Comparison of ENCODE assay signal across 8 cellular contexts in genomic region chr4:163493643-163494359, GRCh38. TPM values are rescaled to one million over a fixed set of nuclear protein-coding genes. Genes with fewer than 3 reads are reported as not detected.
DNase-seq lines count a peak whose midpoint lies in the region; ATAC-seq and TF ChIP-seq lines count a peak whose summit lies in the region.

No MANE protein-coding gene starts in this region.

- H3K27me3 ChIP-seq in body of pancreas (no peaks in the 10 kb centered on the region), right lobe of liver (no peaks in the 10 kb centered on the region), tibial artery (no peaks in the 10 kb centered on the region)

- TF ChIP-seq CTCF in body of pancreas (IDR thresholded peaks at IDR 0.05), result no peak
- TF ChIP-seq CTCF in right lobe of liver (IDR thresholded peaks at IDR 0.05), result no peak
- TF ChIP-seq CTCF in tibial artery (IDR thresholded peaks at IDR 0.05), result no peak

- peak overlapping the region in 1 of 2 donors; percentile 58 for H3K4me3 ChIP-seq in body of pancreas
- H3K4me3 ChIP-seq in right lobe of liver, result peak overlapping the region; percentile 66 to 88 (median 79)
- peak overlapping the region; percentile 81 to 98 for H3K4me3 ChIP-seq in tibial artery

- H3K4me1 ChIP-seq in body of pancreas (peaks cover 13% of the 10 kb centered on the region), right lobe of liver (peaks cover 0 to 14% (median 0%) of the 10 kb centered on the region in 4 donors), tibial artery (peaks cover 0 to 36% (median 15%) of the 10 kb centered on the region in 4 donors)

- DNase-seq in AML-193 (lab: John Stamatoyannopoulos, UW) (peak; percentile 38 to 50), NAMALWA (ENCODE audit: low spot score) (peak; percentile 59), body of pancreas (peak in 1 of 4 donors; percentile 19), right lobe of liver (peak in 1 of 3 donors; percentile 52), tibial artery (peak in 1 of 2 donors; percentile 41), epidermal melanocyte (ENCODE audit: insufficient read length, low spot score) (no peak)

- TF ChIP-seq POLR2A in body of pancreas (IDR thresholded peaks at IDR 0.05) (no peak), right lobe of liver (IDR thresholded peaks at IDR 0.05) (no peak)

- intact Hi-C loops in body of pancreas (cut with DNase I) (no loop called here), right lobe of liver (cut with DNase I) (no loop called here), tibial artery (cut with DNase I; ENCODE audit: low total_unique reads) (no loop called here)

- H3K36me3 ChIP-seq in body of pancreas (replicated peaks in 1 of 2; ENCODE audit: insufficient read depth in 1 of 2, low read depth in 2 of 2) (no peaks in the 10 kb centered on the region), right lobe of liver (no peaks in the 10 kb centered on the region), tibial artery (no peaks in the 10 kb centered on the region)

- WGBS in body of pancreas, 2 donors, result 36 to 55% methylated on average over 27 to 28 of the region's 28 CpGs
- 41% methylated on average over 22 of the region's 28 CpGs for WGBS in right lobe of liver (ENCODE audit: insufficient coverage, low coverage, low lambda C conversion rate, missing lambda C conversion rate)

- H3K27ac ChIP-seq in body of pancreas (peak overlapping the region; percentile 83 to 88 (median 86)), right lobe of liver (peak overlapping the region; percentile 67 to 84 (median 80)), tibial artery (peak overlapping the region; percentile 84 to 90)

- ATAC-seq in GM21529 (IDR thresholded peaks at IDR 0.05; ENCODE audit: unreplicated experiment) (peak; percentile 27), body of pancreas (peak; percentile 8), right lobe of liver (peak in 1 of 4 donors; percentile 23), GM18520 (IDR thresholded peaks at IDR 0.05; ENCODE audit: unreplicated experiment) (no peak)

- H3K9me3 ChIP-seq in body of pancreas (no peaks in the 10 kb centered on the region), right lobe of liver (no peaks in the 10 kb centered on the region), tibial artery (no peaks in the 10 kb centered on the region)

RNA-seq across cellular contexts. Expression of gene TMA16, which starts 0.7 kb away (rescaled TPM):
- total RNA-seq in body of pancreas (10 to 100 TPM; 17.5 to 19.2 TPM), right lobe of liver (10 to 100 TPM in 5 of 6 experiments, 1 to 10 TPM in 1; 6.0 to 27.0 (median 11.9) TPM)

RNA-seq across cellular contexts. Expression of gene TKTL2, which starts 20.2 kb away (rescaled TPM):
- total RNA-seq in body of pancreas, result not detected
- not detected for total RNA-seq in right lobe of liver
